In genomic region chr5:135059000-135059923, GRCh38 we compare ENCODE assay signal across 26 cellular contexts. TPM values are rescaled to one million over a fixed set of nuclear protein-coding genes. Genes with fewer than 3 reads are reported as not detected.
DNase-seq lines count a peak whose midpoint lies in the region; TF ChIP-seq lines count a peak whose summit lies in the region.
"Had no signal": no experiment of that assay in that cellular context is flagged by ENCODE, and none has a peak within 500 bp of the region (broad histone marks: within the 10 kb centered on the region; RNA-seq: fewer than 3 reads in every experiment).

No MANE protein-coding gene starts in this region.

- H3K27me3 ChIP-seq in WERI-Rb-1 (ENCODE audit: insufficient read depth, low read depth, severe bottlenecking) (no peaks in the 10 kb centered on the region), neuronal stem cell (ENCODE audit: control insufficient read depth in 3 of 3, insufficient read depth in 3 of 3, low read depth in 1 of 3, low read length in 3 of 3) (peaks cover 0 to 80% (median 3%) of the 10 kb centered on the region in 3 experiments), stomach (peaks cover 0 to 18% (median 0%) of the 10 kb centered on the region in 3 donors)
- H3K27me3 ChIP-seq: uterus had no signal

- peak overlapping the region; percentile 46 for H2BK5ac ChIP-seq in neuronal stem cell (ENCODE audit: low read length)

- no peak overlapping the region for H3K9ac ChIP-seq in neuronal stem cell (ENCODE audit: low read depth, low read length, poor library complexity)

- no peak for TF ChIP-seq CTCF in HEK293 (tag by site-specific recombination; IDR thresholded peaks at IDR 0.05)
- peak; percentile 38; the same call in 1 of the 2 replicates for TF ChIP-seq CTCF in WERI-Rb-1 (IDR thresholded peaks at IDR 0.05; ENCODE audit: low read depth, low read length)
- TF ChIP-seq CTCF in stomach (IDR thresholded peaks at IDR 0.05): no peak

- no peak overlapping the region for H2AFZ ChIP-seq in neuronal stem cell (ENCODE audit: low read length)

- no peak for TF ChIP-seq POLR2A in stomach (IDR thresholded peaks at IDR 0.05)

- H3K36me3 ChIP-seq in HEK293 (ENCODE audit: control insufficient read depth in 2 of 2, insufficient read depth in 1 of 2, low read length in 2 of 2): no peaks in the 10 kb centered on the region
- no peaks in the 10 kb centered on the region for H3K36me3 ChIP-seq in WERI-Rb-1
- no peaks in the 10 kb centered on the region for H3K36me3 ChIP-seq in neuronal stem cell (replicated peaks in 1 of 2; ENCODE audit: control insufficient read depth in 2 of 2, insufficient read depth in 2 of 2, low read length in 2 of 2)
- H3K36me3 ChIP-seq in stomach: no peaks in the 10 kb centered on the region
- H3K36me3 ChIP-seq: pancreas, uterus had no signal

- H3K4me3 ChIP-seq in HEK293 (ENCODE audit: low read depth, low read length): no peak overlapping the region
- no peak overlapping the region for H3K4me3 ChIP-seq in WERI-Rb-1 (ENCODE audit: low read depth, low read length)
- H3K4me3 ChIP-seq in neuronal stem cell (ENCODE audit: low read length in 2 of 2): no peak overlapping the region
- H3K4me3 ChIP-seq in stomach: no peak overlapping the region
- H3K4me3 ChIP-seq: pancreas, uterus had no signal

- H3K27ac ChIP-seq in HEK293 (ENCODE audit: extremely low read depth, low read depth, low read length) (no peak overlapping the region), WERI-Rb-1 (no peak overlapping the region), neuronal stem cell (replicated peaks; ENCODE audit: low read length) (no peak overlapping the region), stomach (no peak overlapping the region)
- H3K27ac ChIP-seq: C4-2B, pancreas, uterus had no signal

- H2BK120ac ChIP-seq in neuronal stem cell (ENCODE audit: low read depth, low read length): no peak overlapping the region

- H4K8ac ChIP-seq in neuronal stem cell (ENCODE audit: low read depth, low read length): no peak overlapping the region

- no peak overlapping the region for H3K18ac ChIP-seq in neuronal stem cell (ENCODE audit: low read length)

- POLR2A ChIA-PET in HEK293 (lab: Yijun Ruan, JAX): no interaction called here

- WGBS in neuronal stem cell (ENCODE audit: extremely low coverage in 2 of 2, insufficient read length in 2 of 2, insufficient replicate concordance in 1 of 2), 2 donors: no CpG with 5 or more reads among the region's 12 CpGs
- WGBS in stomach, 5 donors: 63 to 81% (median 73%) methylated on average over 12 of the region's 12 CpGs

- H3K4ac ChIP-seq in neuronal stem cell (ENCODE audit: low read length): no peak overlapping the region

- H2BK12ac ChIP-seq in neuronal stem cell (ENCODE audit: low read length): no peak overlapping the region

- no peak overlapping the region for H3K23ac ChIP-seq in neuronal stem cell (ENCODE audit: low read depth, low read length, poor library complexity)

- DNase-seq in CD1c-positive myeloid dendritic cell (ENCODE audit: extremely low spot score): peak; percentile 2
- DNase-seq in WERI-Rb-1: no peak
- DNase-seq in neuronal stem cell (ENCODE audit: low spot score): no peak
- no peak for DNase-seq in globus pallidus (ENCODE audit: low spot score)
- DNase-seq in UCSD-AML1 (lab: John Stamatoyannopoulos, UW; ENCODE audit: unreplicated experiment): no peak
- no peak for DNase-seq in stomach
- DNase-seq: activated CD4-positive, alpha-beta T cell treated with anti-CD3 and anti-CD28 coated beads for 1 hour; activated CD8-positive, alpha-beta T cell treated with anti-CD3 and anti-CD28 coated beads, Interleukin-2, amount 10 ng/mL, durations not matched to agents 7 days and 5 days; activated naive CD4-positive, alpha-beta T cell treated with anti-CD3 and anti-CD28 coated beads, Interleukin-2, amount 50 U/mL, for 16 hours; Caco-2; effector CD4-positive, alpha-beta T cell; HCEC 1CT; immature natural killer cell; IMR-90; left colon; NCI-H1092 treated with DMSO at 0.1 percent for 48 hours; NCI-H1694 treated with DMSO at 0.1 percent for 48 hours; nephron progenitor cell; small intestine; T-helper 2 cell; uterus had no signal

- no peaks in the 10 kb centered on the region for H3K79me1 ChIP-seq in neuronal stem cell (ENCODE audit: low read depth, low read length)

- intact Hi-C loops in stomach (cut with DNase I; ENCODE audit: low total_unique reads): no loop called here

- no peak overlapping the region for H3K14ac ChIP-seq in neuronal stem cell (ENCODE audit: low read length)

- no peaks in the 10 kb centered on the region for H3K9me3 ChIP-seq in HEK293 (ENCODE audit: control insufficient read depth, insufficient read depth, low read depth, low read length)
- no peaks in the 10 kb centered on the region for H3K9me3 ChIP-seq in WERI-Rb-1 (ENCODE audit: severe bottlenecking)
- no peaks in the 10 kb centered on the region for H3K9me3 ChIP-seq in neuronal stem cell (replicated peaks in 1 of 2; ENCODE audit: control insufficient read depth in 2 of 2, insufficient read depth in 1 of 2, low read depth in 1 of 2, low read length in 2 of 2)
- H3K9me3 ChIP-seq in stomach: no peaks in the 10 kb centered on the region
- H3K9me3 ChIP-seq: Caco-2, pancreas, uterus had no signal

- H3K4me1 ChIP-seq in HEK293 (ENCODE audit: control insufficient read depth, insufficient read depth, low read length): no peaks in the 10 kb centered on the region
- H3K4me1 ChIP-seq in neuronal stem cell (ENCODE audit: control insufficient read depth in 2 of 2, insufficient read depth in 1 of 2, low read depth in 1 of 2, low read length in 2 of 2): peaks cover 0 to 5% of the 10 kb centered on the region in 2 donors
- peaks cover 0 to 29% (median 16%) of the 10 kb centered on the region in 4 donors for H3K4me1 ChIP-seq in stomach
- H3K4me1 ChIP-seq: pancreas, uterus had no signal

- H3K4me2 ChIP-seq in neuronal stem cell (ENCODE audit: insufficient read depth, low read length, poor library complexity, severe bottlenecking): no peak overlapping the region

- CTCF ChIA-PET in HEK293 (lab: Yijun Ruan, JAX): interaction anchor here (0.7 to 1.3 kb wide), 2 partner anchors 11 to 142 kb away, joined by 3 read pairs; no protein-coding TSS in a partner anchor

- H2BK15ac ChIP-seq in neuronal stem cell (ENCODE audit: low read length): no peak overlapping the region

- TF ChIP-seq EP300 in stomach (IDR thresholded peaks at IDR 0.05): no peak

- H4K91ac ChIP-seq in neuronal stem cell (ENCODE audit: low read depth, low read length, poor library complexity): no peak overlapping the region

- H2AK5ac ChIP-seq in neuronal stem cell (ENCODE audit: low read depth, low read length): no peak overlapping the region

TF ChIP-seq in HEK293, 187 proteins besides CTCF, POLR2A, EP300 and RAD21:
- TF ChIP-seq, protein P1, sequence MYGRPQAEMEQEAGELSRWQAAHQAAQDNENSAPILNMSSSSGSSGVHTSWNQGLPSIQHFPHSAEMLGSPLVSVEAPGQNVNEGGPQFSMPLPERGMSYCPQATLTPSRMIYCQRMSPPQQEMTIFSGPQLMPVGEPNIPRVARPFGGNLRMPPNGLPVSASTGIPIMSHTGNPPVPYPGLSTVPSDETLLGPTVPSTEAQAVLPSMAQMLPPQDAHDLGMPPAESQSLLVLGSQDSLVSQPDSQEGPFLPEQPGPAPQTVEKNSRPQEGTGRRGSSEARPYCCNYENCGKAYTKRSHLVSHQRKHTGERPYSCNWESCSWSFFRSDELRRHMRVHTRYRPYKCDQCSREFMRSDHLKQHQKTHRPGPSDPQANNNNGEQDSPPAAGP (tag by site-specific recombination; IDR thresholded peaks at IDR 0.05): no peak
- peak; percentile 70 for TF ChIP-seq REST (tag by site-specific recombination; IDR thresholded peaks at IDR 0.05)

RNA-seq across cellular contexts. Expression of gene PITX1, which starts 25.2 kb away (rescaled TPM):
- 0.17 TPM for polyA plus RNA-seq in neuronal stem cell (2013, experiment 1 of 2)
- polyA plus RNA-seq in neuronal stem cell (2013, experiment 2 of 2): 0.14 TPM
- 10 to 100 TPM; 30.3 to 91.1 (median 42.6) TPM for total RNA-seq in stomach
- 100 to 1,000 TPM in 1 of 3 donors, 10 to 100 TPM in 2; 31.6 to 149 (median 48.7) TPM for polyA plus RNA-seq in stomach
- total RNA-seq: activated CD8-positive, alpha-beta T cell treated with anti-CD3 and anti-CD28 coated beads, Interleukin-2, amount 10 ng/mL, durations not matched to agents 7 days and 5 days; activated T-helper 17 cell treated with anti-CD3 and anti-CD28 coated beads, Interleukin-2, amount 50 U/mL, for 72 hours; lung microvascular endothelial cell had no signal
- polyA plus RNA-seq: immature natural killer cell had no signal
